23 cellular contexts compared by ENCODE assay signal in the genomic region with DNA sequence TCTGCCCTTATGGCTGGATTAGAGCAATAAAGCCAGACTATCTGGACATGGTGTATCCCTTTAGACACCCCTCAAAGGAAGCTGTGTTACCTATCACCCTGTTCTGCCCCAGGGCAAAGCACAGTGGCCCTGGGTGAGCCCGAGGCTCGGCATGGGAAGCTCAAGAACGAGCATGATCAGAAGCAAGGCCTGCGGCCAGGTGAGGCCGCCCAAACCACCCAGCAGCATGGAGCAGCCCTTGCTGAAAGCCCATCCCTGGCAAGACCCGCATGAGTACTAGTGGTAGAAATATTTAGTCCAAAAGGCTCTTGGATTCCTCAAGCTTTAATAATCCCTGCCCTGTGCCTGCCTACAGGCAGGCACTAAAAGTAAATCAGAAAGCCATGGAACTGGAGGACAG.
"Had no signal": no experiment of that assay in that cellular context is flagged by ENCODE, and none has a peak within 500 bp of the region (broad histone marks: within the 10 kb centered on the region; RNA-seq: fewer than 3 reads in every experiment).

No MANE protein-coding gene starts in this region.

- ATAC-seq: gastrocnemius medialis; left lobe of liver; mucosa of descending colon; natural killer cell treated with Interleukin-12 subunit alpha and Interleukin-12 subunit beta and Interleukin-15 and Interleukin-18, amount 100 ng/mL, for 72 hours; sciatic nerve; stimulated activated effector memory CD8-positive, alpha-beta T cell treated with anti-CD3 and anti-CD28 coated beads, Interleukin-12 subunit alpha, Interleukin-12 subunit beta, amount 100 ng/mL, for 72 hours had no signal

- H3K27ac ChIP-seq: gastrocnemius medialis, prostate gland, right atrium auricular region, stomach, thyroid gland had no signal

- DNase-seq: cortex of kidney; effector CD4-positive, alpha-beta T cell; foreskin fibroblast; gastrocnemius medialis; head of caudate nucleus; kidney; mesenchymal stem cell; mucosa of descending colon; naive B cell; stimulated activated CD4-positive, alpha-beta T cell treated with anti-CD3 and anti-CD28 coated beads, Interleukin-2, amount 100 ng/mL, for 24 hours; stimulated activated CD4-positive, alpha-beta T cell treated with anti-CD3 and anti-CD28 coated beads, Interleukin-4, amount 100 ng/mL, for 24 hours; stimulated activated naive CD4-positive, alpha-beta T cell treated with Interleukin-2 at 50 U/mL for 16 hours; stomach; thyroid gland had no signal

- H3K9me3 Mint-ChIP-seq: natural killer cell treated with Interleukin-12 subunit alpha and Interleukin-12 subunit beta and Interleukin-15 and Interleukin-18, amount 100 ng/mL, for 72 hours; type B pancreatic cell had no signal

- H3K27me3 ChIP-seq: right atrium auricular region, thyroid gland had no signal

- H3K36me3 ChIP-seq: gastrocnemius medialis, prostate gland, right atrium auricular region, stomach, thyroid gland had no signal

- H3K27me3 Mint-ChIP-seq: type B pancreatic cell had no signal

- H3K4me3 Mint-ChIP-seq: mesothelial cell of epicardium; naive B cell; natural killer cell treated with Interleukin-12 subunit alpha and Interleukin-12 subunit beta and Interleukin-15 and Interleukin-18, amount 100 ng/mL, for 72 hours; neural crest cell; stimulated activated effector memory CD8-positive, alpha-beta T cell treated with anti-CD3 and anti-CD28 coated beads, Interleukin-12 subunit alpha, Interleukin-12 subunit beta, amount 100 ng/mL, for 72 hours; type B pancreatic cell had no signal

- H3K9me3 ChIP-seq: gastrocnemius medialis, mucosa of descending colon, prostate gland, right atrium auricular region, stomach, thyroid gland had no signal

- H3K4me1 Mint-ChIP-seq: naive B cell; neural crest cell; stimulated activated effector memory CD8-positive, alpha-beta T cell treated with anti-CD3 and anti-CD28 coated beads, Interleukin-12 subunit alpha, Interleukin-12 subunit beta, amount 100 ng/mL, for 72 hours had no signal

- H3K27ac Mint-ChIP-seq: mesothelial cell of epicardium; naive B cell; natural killer cell treated with Interleukin-12 subunit alpha and Interleukin-12 subunit beta and Interleukin-15 and Interleukin-18, amount 100 ng/mL, for 72 hours; stimulated activated effector memory CD8-positive, alpha-beta T cell treated with anti-CD3 and anti-CD28 coated beads, Interleukin-12 subunit alpha, Interleukin-12 subunit beta, amount 100 ng/mL, for 72 hours; type B pancreatic cell had no signal

- H3K36me3 Mint-ChIP-seq: naive B cell; natural killer cell treated with Interleukin-12 subunit alpha and Interleukin-12 subunit beta and Interleukin-15 and Interleukin-18, amount 100 ng/mL, for 72 hours; stimulated activated effector memory CD8-positive, alpha-beta T cell treated with anti-CD3 and anti-CD28 coated beads, Interleukin-12 subunit alpha, Interleukin-12 subunit beta, amount 100 ng/mL, for 72 hours had no signal

- H3K4me1 ChIP-seq: gastrocnemius medialis, prostate gland, right atrium auricular region, stomach, thyroid gland had no signal

- H3K4me3 ChIP-seq: gastrocnemius medialis, mucosa of descending colon, prostate gland, right atrium auricular region, stomach, thyroid gland had no signal
